In the genomic region with DNA sequence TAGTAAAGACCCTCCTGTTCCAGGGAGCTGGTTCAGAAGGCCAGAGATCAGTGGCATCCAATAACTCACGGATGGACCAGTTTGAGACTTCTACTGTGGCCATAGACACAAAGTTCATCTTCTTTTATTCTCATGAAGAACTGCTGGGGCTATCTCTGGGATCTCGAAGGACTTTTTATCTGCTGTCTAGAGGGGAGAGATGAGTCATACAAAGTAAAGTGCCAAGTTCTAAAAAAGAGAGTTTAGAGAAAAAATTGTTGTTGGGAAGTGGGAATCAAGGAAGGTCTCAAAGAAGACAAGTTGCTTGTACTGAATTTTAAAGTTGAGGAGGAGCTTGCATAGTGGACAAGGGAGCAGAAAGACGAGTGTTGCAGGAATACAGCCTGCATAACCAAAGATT, we compare ENCODE assay signal across 19 cellular contexts. TPM values are rescaled to one million over a fixed set of nuclear protein-coding genes. Genes with fewer than 3 reads are reported as not detected.
"Had no signal": no experiment of that assay in that cellular context is flagged by ENCODE, and none has a peak within 500 bp of the region (broad histone marks: within the 10 kb centered on the region; RNA-seq: fewer than 3 reads in every experiment).

No MANE protein-coding gene starts in this region.

- DNase-seq: Karpas-422, KG1, MM.1S, NCI-H1048, NCI-H1105, NCI-H1417, NCI-H146, NCI-H1694 treated with DMSO at 0.1 percent for 48 hours, NCI-H1930, NCI-H2081, NCI-H2107, NCI-H2227 treated with DMSO at 0.1 percent for 48 hours, NCI-H524, NCI-H526 treated with DMSO at 0.1 percent for 48 hours, NCI-H748 treated with DMSO at 0.1 percent for 48 hours, SHP77 had no signal

- H3K27ac ChIP-seq: HL-60, RWPE1 had no signal

RNA-seq across cellular contexts. Expression of a gene that starts 38.0 kb away (rescaled TPM):
- total RNA-seq: SK-MEL-5 had no signal
